Comparison of ENCODE assay signal across 1 cellular context in the genomic region with DNA sequence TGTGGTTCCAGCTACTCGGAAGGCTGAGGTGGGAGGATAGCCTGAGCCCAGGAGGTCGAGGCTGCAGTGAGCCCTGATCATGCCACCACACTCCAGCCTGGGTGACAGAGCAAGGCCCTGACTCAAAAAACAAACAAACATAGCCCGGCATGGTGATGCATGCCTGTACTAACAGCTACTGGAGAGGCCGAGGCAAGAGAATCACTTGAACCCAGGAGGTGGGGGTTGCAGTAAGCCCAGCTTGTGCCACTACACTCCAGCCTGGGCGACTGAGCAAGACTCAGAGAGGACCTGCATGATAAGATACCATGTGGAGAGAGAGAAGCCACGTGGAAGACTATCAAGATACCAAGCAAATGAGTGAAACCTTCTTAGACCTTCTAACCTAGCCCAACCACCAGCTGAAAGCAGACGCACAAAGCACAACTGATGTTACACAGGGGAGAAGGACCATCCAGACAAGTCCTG.
A peak's percentile ranks its signal among the peaks of the same experiment; 100 is the strongest.
TF ChIP-seq lines count a peak whose summit lies in the region.

No MANE protein-coding gene starts in this region.

TF ChIP-seq in K562, 482 proteins besides CTCF, POLR2A, EP300 and RAD21 (continues in another document):
- TF ChIP-seq HDAC1 (IDR thresholded peaks at IDR 0.05): peak in 1 of 2 experiments; percentile 67; a peak in 2 of 4 replicates
- no peak for TF ChIP-seq ELF2 (CRISPR knock-in tag; IDR thresholded peaks at IDR 0.05)
- peak; percentile 57 for TF ChIP-seq ARID1B (IDR thresholded peaks at IDR 0.05)
- TF ChIP-seq CREB1 (IDR thresholded peaks at IDR 0.05): no peak
- TF ChIP-seq CREB1 (CRISPR knock-in tag; IDR thresholded peaks at IDR 0.05): no peak
- TF ChIP-seq, protein P1, sequence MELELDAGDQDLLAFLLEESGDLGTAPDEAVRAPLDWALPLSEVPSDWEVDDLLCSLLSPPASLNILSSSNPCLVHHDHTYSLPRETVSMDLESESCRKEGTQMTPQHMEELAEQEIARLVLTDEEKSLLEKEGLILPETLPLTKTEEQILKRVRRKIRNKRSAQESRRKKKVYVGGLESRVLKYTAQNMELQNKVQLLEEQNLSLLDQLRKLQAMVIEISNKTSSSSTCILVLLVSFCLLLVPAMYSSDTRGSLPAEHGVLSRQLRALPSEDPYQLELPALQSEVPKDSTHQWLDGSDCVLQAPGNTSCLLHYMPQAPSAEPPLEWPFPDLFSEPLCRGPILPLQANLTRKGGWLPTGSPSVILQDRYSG (tag; conservative IDR thresholded peaks at IDR 0.05; ENCODE audit: low read depth): 0 out of 2 replicates have a peak, but pooled peaks have one; percentile 28
- peak; percentile 65 for TF ChIP-seq CXXC5 (CRISPR knock-in tag; IDR thresholded peaks at IDR 0.05)
- TF ChIP-seq RBFOX2 (IDR thresholded peaks at IDR 0.05; ENCODE audit: low read depth, low read length): no peak
- TF ChIP-seq, protein P2, sequence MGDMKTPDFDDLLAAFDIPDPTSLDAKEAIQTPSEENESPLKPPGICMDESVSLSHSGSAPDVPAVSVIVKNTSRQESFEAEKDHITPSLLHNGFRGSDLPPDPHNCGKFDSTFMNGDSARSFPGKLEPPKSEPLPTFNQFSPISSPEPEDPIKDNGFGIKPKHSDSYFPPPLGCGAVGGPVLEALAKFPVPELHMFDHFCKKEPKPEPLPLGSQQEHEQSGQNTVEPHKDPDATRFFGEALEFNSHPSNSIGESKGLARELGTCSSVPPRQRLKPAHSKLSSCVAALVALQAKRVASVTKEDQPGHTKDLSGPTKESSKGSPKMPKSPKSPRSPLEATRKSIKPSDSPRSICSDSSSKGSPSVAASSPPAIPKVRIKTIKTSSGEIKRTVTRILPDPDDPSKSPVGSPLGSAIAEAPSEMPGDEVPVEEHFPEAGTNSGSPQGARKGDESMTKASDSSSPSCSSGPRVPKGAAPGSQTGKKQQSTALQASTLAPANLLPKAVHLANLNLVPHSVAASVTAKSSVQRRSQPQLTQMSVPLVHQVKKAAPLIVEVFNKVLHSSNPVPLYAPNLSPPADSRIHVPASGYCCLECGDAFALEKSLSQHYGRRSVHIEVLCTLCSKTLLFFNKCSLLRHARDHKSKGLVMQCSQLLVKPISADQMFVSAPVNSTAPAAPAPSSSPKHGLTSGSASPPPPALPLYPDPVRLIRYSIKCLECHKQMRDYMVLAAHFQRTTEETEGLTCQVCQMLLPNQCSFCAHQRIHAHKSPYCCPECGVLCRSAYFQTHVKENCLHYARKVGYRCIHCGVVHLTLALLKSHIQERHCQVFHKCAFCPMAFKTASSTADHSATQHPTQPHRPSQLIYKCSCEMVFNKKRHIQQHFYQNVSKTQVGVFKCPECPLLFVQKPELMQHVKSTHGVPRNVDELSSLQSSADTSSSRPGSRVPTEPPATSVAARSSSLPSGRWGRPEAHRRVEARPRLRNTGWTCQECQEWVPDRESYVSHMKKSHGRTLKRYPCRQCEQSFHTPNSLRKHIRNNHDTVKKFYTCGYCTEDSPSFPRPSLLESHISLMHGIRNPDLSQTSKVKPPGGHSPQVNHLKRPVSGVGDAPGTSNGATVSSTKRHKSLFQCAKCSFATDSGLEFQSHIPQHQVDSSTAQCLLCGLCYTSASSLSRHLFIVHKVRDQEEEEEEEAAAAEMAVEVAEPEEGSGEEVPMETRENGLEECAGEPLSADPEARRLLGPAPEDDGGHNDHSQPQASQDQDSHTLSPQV (IDR thresholded peaks at IDR 0.05): peak; percentile 95
- no peak for TF ChIP-seq ZBED1 (IDR thresholded peaks at IDR 0.05)
- peak; percentile 62 for TF ChIP-seq CBFA2T3 (IDR thresholded peaks at IDR 0.05)
- TF ChIP-seq TCF3 (CRISPR knock-in tag; IDR thresholded peaks at IDR 0.05): peak; percentile 27; the same call in 1 of the 2 replicates
- no peak for TF ChIP-seq EZH2 (IDR thresholded peaks at IDR 0.05; ENCODE audit: borderline replicate concordance, low read depth, low read length)
- TF ChIP-seq, protein P3, sequence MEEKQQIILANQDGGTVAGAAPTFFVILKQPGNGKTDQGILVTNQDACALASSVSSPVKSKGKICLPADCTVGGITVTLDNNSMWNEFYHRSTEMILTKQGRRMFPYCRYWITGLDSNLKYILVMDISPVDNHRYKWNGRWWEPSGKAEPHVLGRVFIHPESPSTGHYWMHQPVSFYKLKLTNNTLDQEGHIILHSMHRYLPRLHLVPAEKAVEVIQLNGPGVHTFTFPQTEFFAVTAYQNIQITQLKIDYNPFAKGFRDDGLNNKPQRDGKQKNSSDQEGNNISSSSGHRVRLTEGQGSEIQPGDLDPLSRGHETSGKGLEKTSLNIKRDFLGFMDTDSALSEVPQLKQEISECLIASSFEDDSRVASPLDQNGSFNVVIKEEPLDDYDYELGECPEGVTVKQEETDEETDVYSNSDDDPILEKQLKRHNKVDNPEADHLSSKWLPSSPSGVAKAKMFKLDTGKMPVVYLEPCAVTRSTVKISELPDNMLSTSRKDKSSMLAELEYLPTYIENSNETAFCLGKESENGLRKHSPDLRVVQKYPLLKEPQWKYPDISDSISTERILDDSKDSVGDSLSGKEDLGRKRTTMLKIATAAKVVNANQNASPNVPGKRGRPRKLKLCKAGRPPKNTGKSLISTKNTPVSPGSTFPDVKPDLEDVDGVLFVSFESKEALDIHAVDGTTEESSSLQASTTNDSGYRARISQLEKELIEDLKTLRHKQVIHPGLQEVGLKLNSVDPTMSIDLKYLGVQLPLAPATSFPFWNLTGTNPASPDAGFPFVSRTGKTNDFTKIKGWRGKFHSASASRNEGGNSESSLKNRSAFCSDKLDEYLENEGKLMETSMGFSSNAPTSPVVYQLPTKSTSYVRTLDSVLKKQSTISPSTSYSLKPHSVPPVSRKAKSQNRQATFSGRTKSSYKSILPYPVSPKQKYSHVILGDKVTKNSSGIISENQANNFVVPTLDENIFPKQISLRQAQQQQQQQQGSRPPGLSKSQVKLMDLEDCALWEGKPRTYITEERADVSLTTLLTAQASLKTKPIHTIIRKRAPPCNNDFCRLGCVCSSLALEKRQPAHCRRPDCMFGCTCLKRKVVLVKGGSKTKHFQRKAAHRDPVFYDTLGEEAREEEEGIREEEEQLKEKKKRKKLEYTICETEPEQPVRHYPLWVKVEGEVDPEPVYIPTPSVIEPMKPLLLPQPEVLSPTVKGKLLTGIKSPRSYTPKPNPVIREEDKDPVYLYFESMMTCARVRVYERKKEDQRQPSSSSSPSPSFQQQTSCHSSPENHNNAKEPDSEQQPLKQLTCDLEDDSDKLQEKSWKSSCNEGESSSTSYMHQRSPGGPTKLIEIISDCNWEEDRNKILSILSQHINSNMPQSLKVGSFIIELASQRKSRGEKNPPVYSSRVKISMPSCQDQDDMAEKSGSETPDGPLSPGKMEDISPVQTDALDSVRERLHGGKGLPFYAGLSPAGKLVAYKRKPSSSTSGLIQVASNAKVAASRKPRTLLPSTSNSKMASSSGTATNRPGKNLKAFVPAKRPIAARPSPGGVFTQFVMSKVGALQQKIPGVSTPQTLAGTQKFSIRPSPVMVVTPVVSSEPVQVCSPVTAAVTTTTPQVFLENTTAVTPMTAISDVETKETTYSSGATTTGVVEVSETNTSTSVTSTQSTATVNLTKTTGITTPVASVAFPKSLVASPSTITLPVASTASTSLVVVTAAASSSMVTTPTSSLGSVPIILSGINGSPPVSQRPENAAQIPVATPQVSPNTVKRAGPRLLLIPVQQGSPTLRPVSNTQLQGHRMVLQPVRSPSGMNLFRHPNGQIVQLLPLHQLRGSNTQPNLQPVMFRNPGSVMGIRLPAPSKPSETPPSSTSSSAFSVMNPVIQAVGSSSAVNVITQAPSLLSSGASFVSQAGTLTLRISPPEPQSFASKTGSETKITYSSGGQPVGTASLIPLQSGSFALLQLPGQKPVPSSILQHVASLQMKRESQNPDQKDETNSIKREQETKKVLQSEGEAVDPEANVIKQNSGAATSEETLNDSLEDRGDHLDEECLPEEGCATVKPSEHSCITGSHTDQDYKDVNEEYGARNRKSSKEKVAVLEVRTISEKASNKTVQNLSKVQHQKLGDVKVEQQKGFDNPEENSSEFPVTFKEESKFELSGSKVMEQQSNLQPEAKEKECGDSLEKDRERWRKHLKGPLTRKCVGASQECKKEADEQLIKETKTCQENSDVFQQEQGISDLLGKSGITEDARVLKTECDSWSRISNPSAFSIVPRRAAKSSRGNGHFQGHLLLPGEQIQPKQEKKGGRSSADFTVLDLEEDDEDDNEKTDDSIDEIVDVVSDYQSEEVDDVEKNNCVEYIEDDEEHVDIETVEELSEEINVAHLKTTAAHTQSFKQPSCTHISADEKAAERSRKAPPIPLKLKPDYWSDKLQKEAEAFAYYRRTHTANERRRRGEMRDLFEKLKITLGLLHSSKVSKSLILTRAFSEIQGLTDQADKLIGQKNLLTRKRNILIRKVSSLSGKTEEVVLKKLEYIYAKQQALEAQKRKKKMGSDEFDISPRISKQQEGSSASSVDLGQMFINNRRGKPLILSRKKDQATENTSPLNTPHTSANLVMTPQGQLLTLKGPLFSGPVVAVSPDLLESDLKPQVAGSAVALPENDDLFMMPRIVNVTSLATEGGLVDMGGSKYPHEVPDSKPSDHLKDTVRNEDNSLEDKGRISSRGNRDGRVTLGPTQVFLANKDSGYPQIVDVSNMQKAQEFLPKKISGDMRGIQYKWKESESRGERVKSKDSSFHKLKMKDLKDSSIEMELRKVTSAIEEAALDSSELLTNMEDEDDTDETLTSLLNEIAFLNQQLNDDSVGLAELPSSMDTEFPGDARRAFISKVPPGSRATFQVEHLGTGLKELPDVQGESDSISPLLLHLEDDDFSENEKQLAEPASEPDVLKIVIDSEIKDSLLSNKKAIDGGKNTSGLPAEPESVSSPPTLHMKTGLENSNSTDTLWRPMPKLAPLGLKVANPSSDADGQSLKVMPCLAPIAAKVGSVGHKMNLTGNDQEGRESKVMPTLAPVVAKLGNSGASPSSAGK (IDR thresholded peaks at IDR 0.05): peak; percentile 73
- no peak for TF ChIP-seq U2AF1 (optimal IDR thresholded peaks at IDR 0.05; ENCODE audit: low read depth, low read length)
- TF ChIP-seq, protein P4, sequence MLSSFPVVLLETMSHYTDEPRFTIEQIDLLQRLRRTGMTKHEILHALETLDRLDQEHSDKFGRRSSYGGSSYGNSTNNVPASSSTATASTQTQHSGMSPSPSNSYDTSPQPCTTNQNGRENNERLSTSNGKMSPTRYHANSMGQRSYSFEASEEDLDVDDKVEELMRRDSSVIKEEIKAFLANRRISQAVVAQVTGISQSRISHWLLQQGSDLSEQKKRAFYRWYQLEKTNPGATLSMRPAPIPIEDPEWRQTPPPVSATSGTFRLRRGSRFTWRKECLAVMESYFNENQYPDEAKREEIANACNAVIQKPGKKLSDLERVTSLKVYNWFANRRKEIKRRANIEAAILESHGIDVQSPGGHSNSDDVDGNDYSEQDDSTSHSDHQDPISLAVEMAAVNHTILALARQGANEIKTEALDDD (IDR thresholded peaks at IDR 0.05): 0 out of 2 replicates have a peak, but pooled peaks have one; percentile 64
- TF ChIP-seq, protein P5, sequence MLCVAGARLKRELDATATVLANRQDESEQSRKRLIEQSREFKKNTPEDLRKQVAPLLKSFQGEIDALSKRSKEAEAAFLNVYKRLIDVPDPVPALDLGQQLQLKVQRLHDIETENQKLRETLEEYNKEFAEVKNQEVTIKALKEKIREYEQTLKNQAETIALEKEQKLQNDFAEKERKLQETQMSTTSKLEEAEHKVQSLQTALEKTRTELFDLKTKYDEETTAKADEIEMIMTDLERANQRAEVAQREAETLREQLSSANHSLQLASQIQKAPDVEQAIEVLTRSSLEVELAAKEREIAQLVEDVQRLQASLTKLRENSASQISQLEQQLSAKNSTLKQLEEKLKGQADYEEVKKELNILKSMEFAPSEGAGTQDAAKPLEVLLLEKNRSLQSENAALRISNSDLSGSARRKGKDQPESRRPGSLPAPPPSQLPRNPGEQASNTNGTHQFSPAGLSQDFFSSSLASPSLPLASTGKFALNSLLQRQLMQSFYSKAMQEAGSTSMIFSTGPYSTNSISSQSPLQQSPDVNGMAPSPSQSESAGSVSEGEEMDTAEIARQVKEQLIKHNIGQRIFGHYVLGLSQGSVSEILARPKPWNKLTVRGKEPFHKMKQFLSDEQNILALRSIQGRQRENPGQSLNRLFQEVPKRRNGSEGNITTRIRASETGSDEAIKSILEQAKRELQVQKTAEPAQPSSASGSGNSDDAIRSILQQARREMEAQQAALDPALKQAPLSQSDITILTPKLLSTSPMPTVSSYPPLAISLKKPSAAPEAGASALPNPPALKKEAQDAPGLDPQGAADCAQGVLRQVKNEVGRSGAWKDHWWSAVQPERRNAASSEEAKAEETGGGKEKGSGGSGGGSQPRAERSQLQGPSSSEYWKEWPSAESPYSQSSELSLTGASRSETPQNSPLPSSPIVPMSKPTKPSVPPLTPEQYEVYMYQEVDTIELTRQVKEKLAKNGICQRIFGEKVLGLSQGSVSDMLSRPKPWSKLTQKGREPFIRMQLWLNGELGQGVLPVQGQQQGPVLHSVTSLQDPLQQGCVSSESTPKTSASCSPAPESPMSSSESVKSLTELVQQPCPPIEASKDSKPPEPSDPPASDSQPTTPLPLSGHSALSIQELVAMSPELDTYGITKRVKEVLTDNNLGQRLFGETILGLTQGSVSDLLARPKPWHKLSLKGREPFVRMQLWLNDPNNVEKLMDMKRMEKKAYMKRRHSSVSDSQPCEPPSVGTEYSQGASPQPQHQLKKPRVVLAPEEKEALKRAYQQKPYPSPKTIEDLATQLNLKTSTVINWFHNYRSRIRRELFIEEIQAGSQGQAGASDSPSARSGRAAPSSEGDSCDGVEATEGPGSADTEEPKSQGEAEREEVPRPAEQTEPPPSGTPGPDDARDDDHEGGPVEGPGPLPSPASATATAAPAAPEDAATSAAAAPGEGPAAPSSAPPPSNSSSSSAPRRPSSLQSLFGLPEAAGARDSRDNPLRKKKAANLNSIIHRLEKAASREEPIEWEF (CRISPR knock-in tag; IDR thresholded peaks at IDR 0.05): 0 out of 2 replicates have a peak, but pooled peaks have one; percentile 55
- TF ChIP-seq, protein P6, sequence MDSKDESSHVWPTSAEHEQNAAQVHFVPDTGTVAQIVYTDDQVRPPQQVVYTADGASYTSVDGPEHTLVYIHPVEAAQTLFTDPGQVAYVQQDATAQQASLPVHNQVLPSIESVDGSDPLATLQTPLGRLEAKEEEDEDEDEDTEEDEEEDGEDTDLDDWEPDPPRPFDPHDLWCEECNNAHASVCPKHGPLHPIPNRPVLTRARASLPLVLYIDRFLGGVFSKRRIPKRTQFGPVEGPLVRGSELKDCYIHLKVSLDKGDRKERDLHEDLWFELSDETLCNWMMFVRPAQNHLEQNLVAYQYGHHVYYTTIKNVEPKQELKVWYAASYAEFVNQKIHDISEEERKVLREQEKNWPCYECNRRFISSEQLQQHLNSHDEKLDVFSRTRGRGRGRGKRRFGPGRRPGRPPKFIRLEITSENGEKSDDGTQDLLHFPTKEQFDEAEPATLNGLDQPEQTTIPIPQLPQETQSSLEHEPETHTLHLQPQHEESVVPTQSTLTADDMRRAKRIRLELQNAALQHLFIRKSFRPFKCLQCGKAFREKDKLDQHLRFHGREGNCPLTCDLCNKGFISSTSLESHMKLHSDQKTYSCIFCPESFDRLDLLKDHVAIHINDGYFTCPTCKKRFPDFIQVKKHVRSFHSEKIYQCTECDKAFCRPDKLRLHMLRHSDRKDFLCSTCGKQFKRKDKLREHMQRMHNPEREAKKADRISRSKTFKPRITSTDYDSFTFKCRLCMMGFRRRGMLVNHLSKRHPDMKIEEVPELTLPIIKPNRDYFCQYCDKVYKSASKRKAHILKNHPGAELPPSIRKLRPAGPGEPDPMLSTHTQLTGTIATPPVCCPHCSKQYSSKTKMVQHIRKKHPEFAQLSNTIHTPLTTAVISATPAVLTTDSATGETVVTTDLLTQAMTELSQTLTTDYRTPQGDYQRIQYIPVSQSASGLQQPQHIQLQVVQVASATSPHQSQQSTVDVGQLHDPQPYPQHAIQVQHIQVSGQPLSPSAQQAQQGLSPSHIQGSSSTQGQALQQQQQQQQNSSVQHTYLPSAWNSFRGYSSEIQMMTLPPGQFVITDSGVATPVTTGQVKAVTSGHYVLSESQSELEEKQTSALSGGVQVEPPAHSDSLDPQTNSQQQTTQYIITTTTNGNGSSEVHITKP (IDR thresholded peaks at IDR 0.05; ENCODE audit: partially characterized antibody): peak; percentile 7
- peak; percentile 91 for TF ChIP-seq MYC (IDR thresholded peaks at IDR 0.05; ENCODE audit: low read depth, low read length)
- 0 out of 2 replicates have a peak, but pooled peaks have one; percentile 36 for TF ChIP-seq MYC (CRISPR knock-in tag; IDR thresholded peaks at IDR 0.05; ENCODE audit: borderline replicate concordance, low read depth)
- TF ChIP-seq PYGO2 (tag; IDR thresholded peaks at IDR 0.05): no peak
- peak; percentile 53 for TF ChIP-seq SMARCA4 (IDR thresholded peaks at IDR 0.05)
- TF ChIP-seq DPF2 (IDR thresholded peaks at IDR 0.05): peak; percentile 63
